In genomic region chr16:31352344-31353115, GRCh38 we compare ENCODE assay signal across 12 cellular contexts. TPM values are rescaled to one million over a fixed set of nuclear protein-coding genes. Genes with fewer than 3 reads are reported as not detected.
DNase-seq lines count a peak whose midpoint lies in the region; ATAC-seq and TF ChIP-seq lines count a peak whose summit lies in the region.
"Had no signal": no experiment of that assay in that cellular context is flagged by ENCODE, and none has a peak within 500 bp of the region (broad histone marks: within the 10 kb centered on the region; RNA-seq: fewer than 3 reads in every experiment).

No MANE protein-coding gene starts in this region.

- H3K27me3 ChIP-seq in naive thymus-derived CD4-positive, alpha-beta T cell (ENCODE audit: control insufficient read depth in 2 of 2, insufficient read depth in 2 of 2, low read length in 2 of 2), result no peaks in the 10 kb centered on the region
- H3K27me3 ChIP-seq: vagina had no signal

- H3K27ac ChIP-seq in naive thymus-derived CD4-positive, alpha-beta T cell (ENCODE audit: low read depth, low read length), result no peak overlapping the region
- H3K27ac ChIP-seq: vagina had no signal

- peaks cover 14% of the 10 kb centered on the region for H3K27me3 Mint-ChIP-seq in activated T-helper 17 cell treated with anti-CD3 and anti-CD28 coated beads, Interleukin-2, amount 50 U/mL, for 72 hours
- peaks cover 0 to 2% (median 0%) of the 10 kb centered on the region in 5 donors for H3K27me3 Mint-ChIP-seq in naive thymus-derived CD4-positive, alpha-beta T cell

- peak; percentile 58 for DNase-seq in CMK (ENCODE audit: low read depth)
- peak; percentile 86 for DNase-seq in KBM-7
- no peak for DNase-seq in naive thymus-derived CD4-positive, alpha-beta T cell
- DNase-seq in lower leg skin (ENCODE audit: low spot score in 2 of 2), result no peak
- DNase-seq in COR-L47 (lab: John Stamatoyannopoulos, UW), result no peak
- DNase-seq: NCI-H526 treated with DMSO at 0.1 percent for 48 hours had no signal

- no peak for ATAC-seq in activated T-helper 17 cell treated with anti-CD3 and anti-CD28 coated beads, Interleukin-2, amount 50 U/mL, for 72 hours (replicated peaks)
- ATAC-seq in naive thymus-derived CD4-positive, alpha-beta T cell, result peak; percentile 46
- ATAC-seq in GM21786 (IDR thresholded peaks at IDR 0.05; ENCODE audit: unreplicated experiment) (no peak), HG03159 (IDR thresholded peaks at IDR 0.05; ENCODE audit: unreplicated experiment) (no peak)

- WGBS in lower leg skin, 2 donors, result 80 to 84% methylated on average over 23 of the region's 23 CpGs

- CTCF ChIA-PET in naive thymus-derived CD4-positive, alpha-beta T cell (lab: Charles Lee), result no interaction called here

- intact Hi-C loops in naive thymus-derived CD4-positive, alpha-beta T cell (cut with micrococcal nuclease), result no loop called here
- intact Hi-C loops in lower leg skin (cut with DNase I; ENCODE audit: low total_unique reads), result no loop called here

- TF ChIP-seq CTCF in lower leg skin (IDR thresholded peaks at IDR 0.05), result no peak

- H3K9me3 Mint-ChIP-seq in activated T-helper 17 cell treated with anti-CD3 and anti-CD28 coated beads, Interleukin-2, amount 50 U/mL, for 72 hours, result no peaks in the 10 kb centered on the region
- peaks cover 0 to 4% (median 0%) of the 10 kb centered on the region in 11 donors for H3K9me3 Mint-ChIP-seq in naive thymus-derived CD4-positive, alpha-beta T cell

- peaks cover 30% of the 10 kb centered on the region for H3K4me1 Mint-ChIP-seq in activated T-helper 17 cell treated with anti-CD3 and anti-CD28 coated beads, Interleukin-2, amount 50 U/mL, for 72 hours
- H3K4me1 Mint-ChIP-seq in naive thymus-derived CD4-positive, alpha-beta T cell, result peaks cover 7 to 75% (median 12%) of the 10 kb centered on the region in 7 donors
- H3K4me1 Mint-ChIP-seq: brain had no signal

- H3K27ac Mint-ChIP-seq in activated T-helper 17 cell treated with anti-CD3 and anti-CD28 coated beads, Interleukin-2, amount 50 U/mL, for 72 hours, result peak overlapping the region; percentile 88
- peak overlapping the region in 4 of 9 donors; percentile 52 to 85 (median 70) for H3K27ac Mint-ChIP-seq in naive thymus-derived CD4-positive, alpha-beta T cell
- H3K27ac Mint-ChIP-seq: brain had no signal

- no peaks in the 10 kb centered on the region for H3K36me3 ChIP-seq in naive thymus-derived CD4-positive, alpha-beta T cell (ENCODE audit: control insufficient read depth in 2 of 3, insufficient read depth in 3 of 3, low read length in 3 of 3)
- H3K36me3 ChIP-seq: vagina had no signal

- H3K9me3 ChIP-seq in naive thymus-derived CD4-positive, alpha-beta T cell (ENCODE audit: control insufficient read depth in 2 of 3, low read length in 3 of 3), result no peaks in the 10 kb centered on the region
- H3K9me3 ChIP-seq: vagina had no signal

- H3K36me3 Mint-ChIP-seq in activated T-helper 17 cell treated with anti-CD3 and anti-CD28 coated beads, Interleukin-2, amount 50 U/mL, for 72 hours (ENCODE audit: low read depth), result no peaks in the 10 kb centered on the region
- H3K36me3 Mint-ChIP-seq in naive thymus-derived CD4-positive, alpha-beta T cell, result peaks cover 0 to 7% (median 0%) of the 10 kb centered on the region in 5 donors
- H3K36me3 Mint-ChIP-seq: brain had no signal

- POLR2A ChIA-PET in naive thymus-derived CD4-positive, alpha-beta T cell (lab: Charles Lee), result no interaction called here

- no peak overlapping the region for H3K4me3 ChIP-seq in naive thymus-derived CD4-positive, alpha-beta T cell (ENCODE audit: low read length)
- H3K4me3 ChIP-seq in lower leg skin (ENCODE audit: low read depth, poor library complexity, severe bottlenecking), result no peak overlapping the region
- H3K4me3 ChIP-seq: vagina had no signal

- peaks cover 8 to 13% of the 10 kb centered on the region in 2 donors for H3K4me1 ChIP-seq in naive thymus-derived CD4-positive, alpha-beta T cell (ENCODE audit: control insufficient read depth in 2 of 2, insufficient read depth in 2 of 2, low read length in 2 of 2)
- H3K4me1 ChIP-seq: vagina had no signal

- peak overlapping the region; percentile 50 for H3K4me3 Mint-ChIP-seq in activated T-helper 17 cell treated with anti-CD3 and anti-CD28 coated beads, Interleukin-2, amount 50 U/mL, for 72 hours
- peak overlapping the region in 1 of 10 donors; percentile 44 for H3K4me3 Mint-ChIP-seq in naive thymus-derived CD4-positive, alpha-beta T cell
- H3K4me3 Mint-ChIP-seq: brain had no signal

- TF ChIP-seq POLR2A in lower leg skin (IDR thresholded peaks at IDR 0.05), result no peak

- in situ Hi-C loops in KBM-7 (cut with MboI; ENCODE audit: low pct_unique_long_range_greater_than_20kb, low sequenced_read_pairs), result no loop called here

RNA-seq across cellular contexts. Expression of gene ITGAX, which starts 2.4 kb away (rescaled TPM):
- total RNA-seq in activated T-helper 17 cell treated with anti-CD3 and anti-CD28 coated beads, Interleukin-2, amount 50 U/mL, for 72 hours, result 10 to 100 TPM; 25.5 to 50.4 TPM
- 100 to 1,000 TPM in 1 of 5 experiments, 10 to 100 TPM in 2, 1 to 10 TPM in 2; 4.0 to 306 (median 40.2) TPM for total RNA-seq in naive thymus-derived CD4-positive, alpha-beta T cell
- polyA plus RNA-seq in naive thymus-derived CD4-positive, alpha-beta T cell, result under 1 TPM in 1 of 2 donors, not detected in 1; 0.05 TPM
- 1 to 10 TPM in 2 of 4 donors, under 1 TPM in 2; 0.30 to 3.3 (median 1.1) TPM for total RNA-seq in lower leg skin

RNA-seq across cellular contexts. Expression of gene ITGAD, which starts 40.6 kb away (rescaled TPM):
- total RNA-seq in activated T-helper 17 cell treated with anti-CD3 and anti-CD28 coated beads, Interleukin-2, amount 50 U/mL, for 72 hours, result not detected
- total RNA-seq in naive thymus-derived CD4-positive, alpha-beta T cell, result 1 to 10 TPM in 1 of 5 experiments, under 1 TPM in 1, not detected in 3; 0.24 to 1.3 TPM
- polyA plus RNA-seq in naive thymus-derived CD4-positive, alpha-beta T cell, result not detected
- not detected for total RNA-seq in lower leg skin
- total RNA-seq: myocyte, vagina had no signal

Comparison
In these comparisons a context has a peak if more than half of its experiments do, and no peak if none do; other contexts are left out.
1. DNase-seq: peak in CMK (single experiment) and KBM-7 (single experiment); none in naive thymus-derived CD4-positive, alpha-beta T cell (0 of 9), lower leg skin (0 of 2) and COR-L47 (single experiment).